Comparison of ENCODE assay signal across 11 cellular contexts in the genomic region with DNA sequence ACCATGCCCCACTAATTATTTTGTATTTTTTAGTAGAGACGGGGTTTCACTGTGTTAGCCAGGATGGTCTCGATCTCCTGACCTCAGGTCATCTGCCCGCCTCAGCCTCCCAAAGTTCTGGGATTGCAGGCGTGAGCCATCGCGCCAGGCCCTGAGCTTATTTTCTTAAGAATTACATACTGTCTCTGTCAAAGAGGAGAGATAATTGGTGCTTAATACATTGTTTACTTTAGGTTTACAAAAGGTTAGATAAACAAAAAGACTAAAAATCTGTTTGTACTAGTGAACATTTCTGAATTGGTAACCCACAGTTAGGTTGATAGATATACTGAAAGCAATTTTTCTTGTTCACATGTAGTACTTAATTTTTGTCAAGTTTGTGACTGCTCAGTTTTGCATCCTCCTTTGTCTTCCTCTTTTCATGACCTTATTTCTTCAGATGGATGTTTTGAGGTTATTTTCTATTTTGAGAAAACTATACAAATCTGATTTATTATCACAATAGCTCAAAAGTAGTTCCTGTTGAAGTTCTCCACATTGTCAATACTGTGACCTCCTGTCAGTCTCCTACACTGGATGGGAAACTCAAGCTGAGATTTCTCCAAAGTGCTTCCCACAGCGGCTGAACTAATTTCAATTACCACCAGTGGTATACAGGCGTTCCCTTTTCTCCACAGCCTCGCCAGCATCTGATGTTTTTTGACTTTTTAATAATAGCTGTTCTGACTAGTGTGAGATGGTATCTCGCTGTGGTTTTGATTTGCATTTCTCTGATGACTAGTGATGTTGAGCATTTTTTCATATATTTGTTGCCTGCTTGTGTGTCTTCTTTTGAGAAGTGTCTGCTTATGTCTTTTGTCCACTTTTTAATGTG.
DNase-seq lines count a peak whose midpoint lies in the region; ATAC-seq and TF ChIP-seq lines count a peak whose summit lies in the region.
"Had no signal": no experiment of that assay in that cellular context is flagged by ENCODE, and none has a peak within 500 bp of the region (broad histone marks: within the 10 kb centered on the region; RNA-seq: fewer than 3 reads in every experiment).

No MANE protein-coding gene starts in this region.

- no peak for TF ChIP-seq CTCF in AG10803 (conservative IDR thresholded peaks at IDR 0.05; ENCODE audit: low read length)
- TF ChIP-seq CTCF in astrocyte of the spinal cord (IDR thresholded peaks at IDR 0.05; ENCODE audit: low read depth, low read length): no peak
- TF ChIP-seq CTCF in GM13977 (IDR thresholded peaks at IDR 0.05; ENCODE audit: extremely low read depth, insufficient read depth, missing control alignments): no peak

- ATAC-seq in GM18867 (IDR thresholded peaks at IDR 0.05; ENCODE audit: unreplicated experiment) (peak; percentile 47), GM21619 (IDR thresholded peaks at IDR 0.05; ENCODE audit: unreplicated experiment) (no peak)
- no peak for ATAC-seq in stimulated activated naive CD8-positive, alpha-beta T cell treated with anti-CD3 and anti-CD28 coated beads, Interleukin-15, Interleukin-2, amounts not matched to agents 100 U/mL and 50 U/mL, for 24 hours
- ATAC-seq: activated T-cell treated with anti-CD3 and anti-CD28 coated beads, Interleukin-2, amount 50 U/mL, for 4 hours had no signal

- H3K4me3 ChIP-seq in AG10803 (ENCODE audit: low read length): no peak overlapping the region
- no peak overlapping the region for H3K4me3 ChIP-seq in astrocyte of the spinal cord (ENCODE audit: low read depth, low read length)
- H3K4me3 ChIP-seq: ascending aorta had no signal

- peak; percentile 17 for DNase-seq in AG10803 (ENCODE audit: low read depth)
- DNase-seq in NCI-H526 treated with DMSO at 0.1 percent for 48 hours (lab: John Stamatoyannopoulos, UW): peak; percentile 9
- peak; percentile 56 for DNase-seq in astrocyte of the spinal cord (ENCODE audit: low read depth, low spot score)
- no peak for DNase-seq in GM13977 (ENCODE audit: low spot score)
- no peak for DNase-seq in pons (ENCODE audit: low spot score)
- DNase-seq in stimulated activated naive CD8-positive, alpha-beta T cell treated with anti-CD3 and anti-CD28 coated beads, Interleukin-15, Interleukin-2, amounts not matched to agents 100 U/mL and 50 U/mL, for 24 hours: no peak
- DNase-seq: activated T-cell treated with anti-CD3 and anti-CD28 coated beads, Interleukin-2, amount 50 U/mL, for 4 hours; effector CD8-positive, alpha-beta T cell had no signal

- in situ Hi-C loops in astrocyte of the spinal cord (cut with HindIII; ENCODE audit: low sequenced_read_pairs) (no loop called here), GM13977 (cut with MboI; ENCODE audit: low pct_unique_long_range_greater_than_20kb, low sequenced_read_pairs, unreplicated experiment) (no loop called here)

Comparison
In these comparisons a context has a peak if more than half of its experiments do, and no peak if none do; other contexts are left out.
1. DNase-seq: peak in AG10803 (single experiment), NCI-H526 treated with DMSO at 0.1 percent for 48 hours (single experiment) and astrocyte of the spinal cord (single experiment); none in GM13977 (single experiment), pons (single experiment) and stimulated activated naive CD8-positive, alpha-beta T cell treated with anti-CD3 and anti-CD28 coated beads, Interleukin-15, Interleukin-2, amounts not matched to agents 100 U/mL and 50 U/mL, for 24 hours (single experiment).